8 cellular contexts compared by ENCODE assay signal in the genomic region with DNA sequence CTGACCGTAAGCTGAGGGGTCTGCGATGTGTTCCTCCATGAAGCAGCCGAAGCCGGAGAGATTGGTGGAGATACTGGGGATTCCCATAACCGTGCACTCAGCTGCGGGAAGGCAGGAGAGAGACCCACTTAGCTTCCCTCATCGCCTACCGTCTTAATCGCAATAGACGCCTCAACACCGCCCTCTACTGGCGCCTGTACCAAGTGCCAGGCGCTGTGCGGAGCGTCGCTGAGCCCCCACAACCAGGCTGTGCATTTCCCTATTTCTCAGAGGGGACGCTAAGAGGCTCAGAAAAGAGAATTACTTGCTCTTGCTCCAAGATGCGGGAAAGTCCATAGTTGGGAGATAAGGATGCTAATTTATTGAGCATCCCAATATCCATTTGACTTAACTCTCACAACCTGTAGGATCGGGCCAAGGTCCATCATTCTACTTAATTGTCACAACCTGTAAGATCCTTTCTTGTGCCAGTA.
DNase-seq lines count a peak whose midpoint lies in the region; ATAC-seq and FAIRE-seq lines count a peak whose summit lies in the region.

No MANE protein-coding gene starts in this region.

- H3K4me3 Mint-ChIP-seq in T-helper 2 cell treated with Interferon-gamma antibody and Interleukin-4, amounts not matched to agents 5 μg/mL and 100 μg/mL, for 36 hours = no peak overlapping the region

- DNase-seq in NCI-H1048 (lab: John Stamatoyannopoulos, UW) = peak; percentile 66
- peak; percentile 67 for DNase-seq in T-helper 2 cell treated with Interferon-gamma antibody and Interleukin-4, amounts not matched to agents 5 μg/mL and 100 μg/mL, for 36 hours (ENCODE audit: low spot score)
- DNase-seq in amygdala (lab: John Stamatoyannopoulos, UW) = peak in 49 of 56 donors; percentile 6 to 86 (median 47)
- peak; percentile 77 for DNase-seq in hepatic stellate cell (ENCODE audit: low spot score)
- DNase-seq in stimulated activated CD4-positive, alpha-beta T cell treated with anti-CD3 and anti-CD28 coated beads, Interleukin-12 subunit alpha, Interleukin-12 subunit beta, amount 100 ng/mL, for 24 hours (ENCODE audit: low read depth in 2 of 2) = peak; percentile 60 to 87

- peak overlapping the region; percentile 49 for H3K27ac Mint-ChIP-seq in T-helper 2 cell treated with Interferon-gamma antibody and Interleukin-4, amounts not matched to agents 5 μg/mL and 100 μg/mL, for 36 hours

- peaks cover 18% of the 10 kb centered on the region for H3K4me1 Mint-ChIP-seq in T-helper 2 cell treated with Interferon-gamma antibody and Interleukin-4, amounts not matched to agents 5 μg/mL and 100 μg/mL, for 36 hours (ENCODE audit: low read depth)

- peaks cover 35% of the 10 kb centered on the region for H3K36me3 Mint-ChIP-seq in T-helper 2 cell treated with Interferon-gamma antibody and Interleukin-4, amounts not matched to agents 5 μg/mL and 100 μg/mL, for 36 hours (ENCODE audit: low read depth)

- ATAC-seq in HG02884 (IDR thresholded peaks at IDR 0.05; ENCODE audit: unreplicated experiment) = no peak
- no peak for ATAC-seq in GM19023 (IDR thresholded peaks at IDR 0.05; ENCODE audit: unreplicated experiment)

- FAIRE-seq in G401.6 (lab: Jason Lieb, UNC) = peak; percentile 90

- H3K9me3 Mint-ChIP-seq in T-helper 2 cell treated with Interferon-gamma antibody and Interleukin-4, amounts not matched to agents 5 μg/mL and 100 μg/mL, for 36 hours = no peaks in the 10 kb centered on the region

- H3K27me3 Mint-ChIP-seq in T-helper 2 cell treated with Interferon-gamma antibody and Interleukin-4, amounts not matched to agents 5 μg/mL and 100 μg/mL, for 36 hours (ENCODE audit: low read depth) = no peaks in the 10 kb centered on the region
